ENCODE assay signal across 26 cellular contexts in genomic region chr3:192684151-192684550, GRCh38. TPM values are rescaled to one million over a fixed set of nuclear protein-coding genes. Genes with fewer than 3 reads are reported as not detected.
"Had no signal": no experiment of that assay in that cellular context is flagged by ENCODE, and none has a peak within 500 bp of the region (broad histone marks: within the 10 kb centered on the region; RNA-seq: fewer than 3 reads in every experiment).

No MANE protein-coding gene starts in this region.

- H3K4me3 Mint-ChIP-seq: activated CD4-positive, alpha-beta memory T cell treated with anti-CD3 and anti-CD28 coated beads, Interleukin-2, amount 10 ng/mL, durations not matched to agents 7 days and 5 days; activated CD4-positive, alpha-beta T cell treated with anti-CD3 and anti-CD28 coated beads for 36 hours; activated naive CD4-positive, alpha-beta T cell treated with anti-CD3 and anti-CD28 coated beads for 36 hours; activated naive CD8-positive, alpha-beta T cell; activated T-helper 17 cell treated with anti-CD3 and anti-CD28 coated beads, Interleukin-2, amount 50 U/mL, for 72 hours; brain had no signal

- H3K27ac ChIP-seq: WERI-Rb-1 had no signal

- H3K27me3 Mint-ChIP-seq: activated naive CD8-positive, alpha-beta T cell had no signal

- DNase-seq: activated CD4-positive, alpha-beta memory T cell treated with anti-CD3 and anti-CD28 coated beads, Interleukin-2, amount 10 ng/mL, durations not matched to agents 7 days and 5 days; activated CD4-positive, alpha-beta T cell treated with anti-CD3 and anti-CD28 coated beads for 36 hours; activated CD4-positive, alpha-beta T cell treated with anti-CD3 and anti-CD28 coated beads, Interleukin-2, amount 50 U/mL, for 1 hour; activated gamma-delta T cell; activated naive CD4-positive, alpha-beta T cell treated with anti-CD3 and anti-CD28 coated beads for 36 hours; activated T-cell treated with anti-CD3 and anti-CD28 coated beads for 4 hours; activated T-cell treated with anti-CD3 and anti-CD28 coated beads, Interleukin-2, amount 50 U/mL, for 48 hours; amygdala; KG1; MG63; NCI-H1105; NCI-H1436; NCI-H1694 treated with DMSO at 0.1 percent for 48 hours; NCI-H2029 treated with DMSO at 0.1 percent for 48 hours; NCI-H2227 treated with DMSO at 0.1 percent for 48 hours; NCI-H446 treated with DMSO at 0.1 percent for 48 hours; NCI-H526 treated with DMSO at 0.1 percent for 48 hours; NCI-H82; SK-N-SH; T-helper 1 cell; WERI-Rb-1 had no signal

- H3K27ac Mint-ChIP-seq: activated CD4-positive, alpha-beta memory T cell treated with anti-CD3 and anti-CD28 coated beads, Interleukin-2, amount 10 ng/mL, durations not matched to agents 7 days and 5 days; activated CD4-positive, alpha-beta T cell treated with anti-CD3 and anti-CD28 coated beads for 36 hours; activated naive CD4-positive, alpha-beta T cell treated with anti-CD3 and anti-CD28 coated beads for 36 hours; activated naive CD8-positive, alpha-beta T cell; activated T-helper 17 cell treated with anti-CD3 and anti-CD28 coated beads, Interleukin-2, amount 50 U/mL, for 72 hours; brain had no signal

- H3K4me1 Mint-ChIP-seq: activated CD4-positive, alpha-beta memory T cell treated with anti-CD3 and anti-CD28 coated beads, Interleukin-2, amount 10 ng/mL, durations not matched to agents 7 days and 5 days; activated CD4-positive, alpha-beta T cell treated with anti-CD3 and anti-CD28 coated beads for 36 hours; activated T-helper 17 cell treated with anti-CD3 and anti-CD28 coated beads, Interleukin-2, amount 50 U/mL, for 72 hours; brain had no signal

- ATAC-seq: activated CD4-positive, alpha-beta T cell treated with anti-CD3 and anti-CD28 coated beads for 36 hours; activated T-helper 17 cell treated with anti-CD3 and anti-CD28 coated beads, Interleukin-2, amount 50 U/mL, for 72 hours had no signal

- H3K27me3 ChIP-seq: MG63 had no signal

- H3K4me3 ChIP-seq: MG63 had no signal

- H3K36me3 Mint-ChIP-seq: activated naive CD8-positive, alpha-beta T cell; brain had no signal

- H3K36me3 ChIP-seq: MG63, WERI-Rb-1 had no signal

- H3K9me3 ChIP-seq: MG63, SK-N-SH had no signal

RNA-seq across cellular contexts. Expression of gene FGF12, which starts 43.2 kb away (rescaled TPM):
- total RNA-seq: activated CD4-positive, alpha-beta memory T cell treated with anti-CD3 and anti-CD28 coated beads, Interleukin-2, amount 10 ng/mL, durations not matched to agents 7 days and 5 days; activated CD4-positive, alpha-beta T cell treated with anti-CD3 and anti-CD28 coated beads for 36 hours; activated CD8-positive, alpha-beta memory T cell treated with anti-CD3 and anti-CD28 coated beads for 36 hours; activated naive CD4-positive, alpha-beta T cell treated with anti-CD3 and anti-CD28 coated beads for 36 hours; T-helper 2 cell treated with Interferon-gamma antibody and Interleukin-4, amounts not matched to agents 100 ng/mL and 5 ng/mL, for 36 hours had no signal
